1 cellular context compared by ENCODE assay signal in the genomic region with DNA sequence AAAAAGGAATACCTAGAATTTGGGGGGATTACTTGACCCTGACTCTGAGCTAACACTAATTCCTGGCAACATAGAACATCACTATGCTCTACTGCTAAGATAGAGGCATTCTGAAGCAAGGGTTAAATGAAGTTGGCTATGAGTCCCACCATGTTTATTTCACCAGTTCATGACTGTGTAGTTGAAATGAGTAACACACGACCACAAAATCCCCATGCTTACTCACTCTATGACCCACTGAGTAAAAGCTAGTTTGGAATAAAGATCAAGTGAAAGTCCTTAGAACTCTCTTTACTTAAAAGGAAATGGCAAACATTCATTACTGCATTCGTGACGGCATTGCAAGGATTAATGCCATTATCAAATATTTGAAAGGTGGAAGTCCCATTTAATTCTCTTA.
TF ChIP-seq lines count a peak whose summit lies in the region.

No MANE protein-coding gene starts in this region.

TF ChIP-seq in GM12878, 131 proteins besides CTCF, POLR2A, EP300 and RAD21:
- TF ChIP-seq, protein P1, sequence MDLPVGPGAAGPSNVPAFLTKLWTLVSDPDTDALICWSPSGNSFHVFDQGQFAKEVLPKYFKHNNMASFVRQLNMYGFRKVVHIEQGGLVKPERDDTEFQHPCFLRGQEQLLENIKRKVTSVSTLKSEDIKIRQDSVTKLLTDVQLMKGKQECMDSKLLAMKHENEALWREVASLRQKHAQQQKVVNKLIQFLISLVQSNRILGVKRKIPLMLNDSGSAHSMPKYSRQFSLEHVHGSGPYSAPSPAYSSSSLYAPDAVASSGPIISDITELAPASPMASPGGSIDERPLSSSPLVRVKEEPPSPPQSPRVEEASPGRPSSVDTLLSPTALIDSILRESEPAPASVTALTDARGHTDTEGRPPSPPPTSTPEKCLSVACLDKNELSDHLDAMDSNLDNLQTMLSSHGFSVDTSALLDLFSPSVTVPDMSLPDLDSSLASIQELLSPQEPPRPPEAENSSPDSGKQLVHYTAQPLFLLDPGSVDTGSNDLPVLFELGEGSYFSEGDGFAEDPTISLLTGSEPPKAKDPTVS (IDR thresholded peaks at IDR 0.05; ENCODE audit: low read depth, low read length), result no peak
- TF ChIP-seq KLF5 (IDR thresholded peaks at IDR 0.05; ENCODE audit: partially characterized antibody), result no peak
- no peak for TF ChIP-seq RAD51 (IDR thresholded peaks at IDR 0.05)
- no peak for TF ChIP-seq MYB (IDR thresholded peaks at IDR 0.05; ENCODE audit: borderline replicate concordance, low read depth, low read length)
- TF ChIP-seq, protein P2, sequence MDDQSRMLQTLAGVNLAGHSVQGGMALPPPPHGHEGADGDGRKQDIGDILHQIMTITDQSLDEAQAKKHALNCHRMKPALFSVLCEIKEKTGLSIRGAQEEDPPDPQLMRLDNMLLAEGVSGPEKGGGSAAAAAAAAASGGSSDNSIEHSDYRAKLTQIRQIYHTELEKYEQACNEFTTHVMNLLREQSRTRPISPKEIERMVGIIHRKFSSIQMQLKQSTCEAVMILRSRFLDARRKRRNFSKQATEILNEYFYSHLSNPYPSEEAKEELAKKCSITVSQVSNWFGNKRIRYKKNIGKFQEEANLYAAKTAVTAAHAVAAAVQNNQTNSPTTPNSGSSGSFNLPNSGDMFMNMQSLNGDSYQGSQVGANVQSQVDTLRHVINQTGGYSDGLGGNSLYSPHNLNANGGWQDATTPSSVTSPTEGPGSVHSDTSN (IDR thresholded peaks at IDR 0.05; ENCODE audit: insufficient replicate concordance, low read depth, low read length), result no peak
- TF ChIP-seq, protein P3, sequence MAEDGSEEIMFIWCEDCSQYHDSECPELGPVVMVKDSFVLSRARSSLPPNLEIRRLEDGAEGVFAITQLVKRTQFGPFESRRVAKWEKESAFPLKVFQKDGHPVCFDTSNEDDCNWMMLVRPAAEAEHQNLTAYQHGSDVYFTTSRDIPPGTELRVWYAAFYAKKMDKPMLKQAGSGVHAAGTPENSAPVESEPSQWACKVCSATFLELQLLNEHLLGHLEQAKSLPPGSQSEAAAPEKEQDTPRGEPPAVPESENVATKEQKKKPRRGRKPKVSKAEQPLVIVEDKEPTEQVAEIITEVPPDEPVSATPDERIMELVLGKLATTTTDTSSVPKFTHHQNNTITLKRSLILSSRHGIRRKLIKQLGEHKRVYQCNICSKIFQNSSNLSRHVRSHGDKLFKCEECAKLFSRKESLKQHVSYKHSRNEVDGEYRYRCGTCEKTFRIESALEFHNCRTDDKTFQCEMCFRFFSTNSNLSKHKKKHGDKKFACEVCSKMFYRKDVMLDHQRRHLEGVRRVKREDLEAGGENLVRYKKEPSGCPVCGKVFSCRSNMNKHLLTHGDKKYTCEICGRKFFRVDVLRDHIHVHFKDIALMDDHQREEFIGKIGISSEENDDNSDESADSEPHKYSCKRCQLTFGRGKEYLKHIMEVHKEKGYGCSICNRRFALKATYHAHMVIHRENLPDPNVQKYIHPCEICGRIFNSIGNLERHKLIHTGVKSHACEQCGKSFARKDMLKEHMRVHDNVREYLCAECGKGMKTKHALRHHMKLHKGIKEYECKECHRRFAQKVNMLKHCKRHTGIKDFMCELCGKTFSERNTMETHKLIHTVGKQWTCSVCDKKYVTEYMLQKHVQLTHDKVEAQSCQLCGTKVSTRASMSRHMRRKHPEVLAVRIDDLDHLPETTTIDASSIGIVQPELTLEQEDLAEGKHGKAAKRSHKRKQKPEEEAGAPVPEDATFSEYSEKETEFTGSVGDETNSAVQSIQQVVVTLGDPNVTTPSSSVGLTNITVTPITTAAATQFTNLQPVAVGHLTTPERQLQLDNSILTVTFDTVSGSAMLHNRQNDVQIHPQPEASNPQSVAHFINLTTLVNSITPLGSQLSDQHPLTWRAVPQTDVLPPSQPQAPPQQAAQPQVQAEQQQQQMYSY (CRISPR knock-in tag; IDR thresholded peaks at IDR 0.05), result no peak
- TF ChIP-seq HCFC1 (IDR thresholded peaks at IDR 0.05; ENCODE audit: low read length), result no peak
- TF ChIP-seq, protein P4, sequence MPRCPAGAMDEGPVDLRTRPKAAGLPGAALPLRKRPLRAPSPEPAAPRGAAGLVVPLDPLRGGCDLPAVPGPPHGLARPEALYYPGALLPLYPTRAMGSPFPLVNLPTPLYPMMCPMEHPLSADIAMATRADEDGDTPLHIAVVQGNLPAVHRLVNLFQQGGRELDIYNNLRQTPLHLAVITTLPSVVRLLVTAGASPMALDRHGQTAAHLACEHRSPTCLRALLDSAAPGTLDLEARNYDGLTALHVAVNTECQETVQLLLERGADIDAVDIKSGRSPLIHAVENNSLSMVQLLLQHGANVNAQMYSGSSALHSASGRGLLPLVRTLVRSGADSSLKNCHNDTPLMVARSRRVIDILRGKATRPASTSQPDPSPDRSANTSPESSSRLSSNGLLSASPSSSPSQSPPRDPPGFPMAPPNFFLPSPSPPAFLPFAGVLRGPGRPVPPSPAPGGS (IDR thresholded peaks at IDR 0.05; ENCODE audit: borderline replicate concordance, insufficient read depth, low read depth, low read length, poor library complexity, severe bottlenecking), result no peak
- TF ChIP-seq MTA2 (IDR thresholded peaks at IDR 0.05; ENCODE audit: low read depth), result no peak
- TF ChIP-seq CBX5 (IDR thresholded peaks at IDR 0.05; ENCODE audit: low read depth), result no peak
- TF ChIP-seq STAT3 (IDR thresholded peaks at IDR 0.05; ENCODE audit: low read depth, low read length), result no peak
- peak; percentile 69 for TF ChIP-seq RUNX3 (IDR thresholded peaks at IDR 0.05; ENCODE audit: low read length)
- 0 out of 2 replicates have a peak, but pooled peaks have one; percentile 26 for TF ChIP-seq BCL11A (IDR thresholded peaks at IDR 0.05; ENCODE audit: low read depth, low read length)
- no peak for TF ChIP-seq MEF2B (IDR thresholded peaks at IDR 0.05; ENCODE audit: partially characterized antibody, poor library complexity, severe bottlenecking)
- TF ChIP-seq, protein P5, sequence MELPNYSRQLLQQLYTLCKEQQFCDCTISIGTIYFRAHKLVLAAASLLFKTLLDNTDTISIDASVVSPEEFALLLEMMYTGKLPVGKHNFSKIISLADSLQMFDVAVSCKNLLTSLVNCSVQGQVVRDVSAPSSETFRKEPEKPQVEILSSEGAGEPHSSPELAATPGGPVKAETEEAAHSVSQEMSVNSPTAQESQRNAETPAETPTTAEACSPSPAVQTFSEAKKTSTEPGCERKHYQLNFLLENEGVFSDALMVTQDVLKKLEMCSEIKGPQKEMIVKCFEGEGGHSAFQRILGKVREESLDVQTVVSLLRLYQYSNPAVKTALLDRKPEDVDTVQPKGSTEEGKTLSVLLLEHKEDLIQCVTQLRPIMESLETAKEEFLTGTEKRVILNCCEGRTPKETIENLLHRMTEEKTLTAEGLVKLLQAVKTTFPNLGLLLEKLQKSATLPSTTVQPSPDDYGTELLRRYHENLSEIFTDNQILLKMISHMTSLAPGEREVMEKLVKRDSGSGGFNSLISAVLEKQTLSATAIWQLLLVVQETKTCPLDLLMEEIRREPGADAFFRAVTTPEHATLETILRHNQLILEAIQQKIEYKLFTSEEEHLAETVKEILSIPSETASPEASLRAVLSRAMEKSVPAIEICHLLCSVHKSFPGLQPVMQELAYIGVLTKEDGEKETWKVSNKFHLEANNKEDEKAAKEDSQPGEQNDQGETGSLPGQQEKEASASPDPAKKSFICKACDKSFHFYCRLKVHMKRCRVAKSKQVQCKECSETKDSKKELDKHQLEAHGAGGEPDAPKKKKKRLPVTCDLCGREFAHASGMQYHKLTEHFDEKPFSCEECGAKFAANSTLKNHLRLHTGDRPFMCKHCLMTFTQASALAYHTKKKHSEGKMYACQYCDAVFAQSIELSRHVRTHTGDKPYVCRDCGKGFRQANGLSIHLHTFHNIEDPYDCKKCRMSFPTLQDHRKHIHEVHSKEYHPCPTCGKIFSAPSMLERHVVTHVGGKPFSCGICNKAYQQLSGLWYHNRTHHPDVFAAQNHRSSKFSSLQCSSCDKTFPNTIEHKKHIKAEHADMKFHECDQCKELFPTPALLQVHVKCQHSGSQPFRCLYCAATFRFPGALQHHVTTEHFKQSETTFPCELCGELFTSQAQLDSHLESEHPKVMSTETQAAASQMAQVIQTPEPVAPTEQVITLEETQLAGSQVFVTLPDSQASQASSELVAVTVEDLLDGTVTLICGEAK (IDR thresholded peaks at IDR 0.05; ENCODE audit: borderline replicate concordance), result no peak
- TF ChIP-seq, protein P6, sequence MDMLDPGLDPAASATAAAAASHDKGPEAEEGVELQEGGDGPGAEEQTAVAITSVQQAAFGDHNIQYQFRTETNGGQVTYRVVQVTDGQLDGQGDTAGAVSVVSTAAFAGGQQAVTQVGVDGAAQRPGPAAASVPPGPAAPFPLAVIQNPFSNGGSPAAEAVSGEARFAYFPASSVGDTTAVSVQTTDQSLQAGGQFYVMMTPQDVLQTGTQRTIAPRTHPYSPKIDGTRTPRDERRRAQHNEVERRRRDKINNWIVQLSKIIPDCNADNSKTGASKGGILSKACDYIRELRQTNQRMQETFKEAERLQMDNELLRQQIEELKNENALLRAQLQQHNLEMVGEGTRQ (IDR thresholded peaks at IDR 0.05; ENCODE audit: borderline replicate concordance, low read depth, low read length), result no peak
- TF ChIP-seq, protein P7, sequence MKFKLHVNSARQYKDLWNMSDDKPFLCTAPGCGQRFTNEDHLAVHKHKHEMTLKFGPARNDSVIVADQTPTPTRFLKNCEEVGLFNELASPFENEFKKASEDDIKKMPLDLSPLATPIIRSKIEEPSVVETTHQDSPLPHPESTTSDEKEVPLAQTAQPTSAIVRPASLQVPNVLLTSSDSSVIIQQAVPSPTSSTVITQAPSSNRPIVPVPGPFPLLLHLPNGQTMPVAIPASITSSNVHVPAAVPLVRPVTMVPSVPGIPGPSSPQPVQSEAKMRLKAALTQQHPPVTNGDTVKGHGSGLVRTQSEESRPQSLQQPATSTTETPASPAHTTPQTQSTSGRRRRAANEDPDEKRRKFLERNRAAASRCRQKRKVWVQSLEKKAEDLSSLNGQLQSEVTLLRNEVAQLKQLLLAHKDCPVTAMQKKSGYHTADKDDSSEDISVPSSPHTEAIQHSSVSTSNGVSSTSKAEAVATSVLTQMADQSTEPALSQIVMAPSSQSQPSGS (IDR thresholded peaks at IDR 0.05; ENCODE audit: low read length), result 0 out of 2 replicates have a peak, but pooled peaks have one; percentile 20
- TF ChIP-seq, protein P8, sequence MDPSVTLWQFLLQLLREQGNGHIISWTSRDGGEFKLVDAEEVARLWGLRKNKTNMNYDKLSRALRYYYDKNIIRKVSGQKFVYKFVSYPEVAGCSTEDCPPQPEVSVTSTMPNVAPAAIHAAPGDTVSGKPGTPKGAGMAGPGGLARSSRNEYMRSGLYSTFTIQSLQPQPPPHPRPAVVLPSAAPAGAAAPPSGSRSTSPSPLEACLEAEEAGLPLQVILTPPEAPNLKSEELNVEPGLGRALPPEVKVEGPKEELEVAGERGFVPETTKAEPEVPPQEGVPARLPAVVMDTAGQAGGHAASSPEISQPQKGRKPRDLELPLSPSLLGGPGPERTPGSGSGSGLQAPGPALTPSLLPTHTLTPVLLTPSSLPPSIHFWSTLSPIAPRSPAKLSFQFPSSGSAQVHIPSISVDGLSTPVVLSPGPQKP (IDR thresholded peaks at IDR 0.05; ENCODE audit: low read depth, low read length), result no peak
- TF ChIP-seq, protein P9, sequence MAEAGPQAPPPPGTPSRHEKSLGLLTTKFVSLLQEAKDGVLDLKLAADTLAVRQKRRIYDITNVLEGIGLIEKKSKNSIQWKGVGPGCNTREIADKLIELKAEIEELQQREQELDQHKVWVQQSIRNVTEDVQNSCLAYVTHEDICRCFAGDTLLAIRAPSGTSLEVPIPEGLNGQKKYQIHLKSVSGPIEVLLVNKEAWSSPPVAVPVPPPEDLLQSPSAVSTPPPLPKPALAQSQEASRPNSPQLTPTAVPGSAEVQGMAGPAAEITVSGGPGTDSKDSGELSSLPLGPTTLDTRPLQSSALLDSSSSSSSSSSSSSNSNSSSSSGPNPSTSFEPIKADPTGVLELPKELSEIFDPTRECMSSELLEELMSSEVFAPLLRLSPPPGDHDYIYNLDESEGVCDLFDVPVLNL (IDR thresholded peaks at IDR 0.05; ENCODE audit: low read depth, low read length), result no peak
- TF ChIP-seq JUNB (IDR thresholded peaks at IDR 0.05), result peak; percentile 78
- no peak for TF ChIP-seq CHD4 (IDR thresholded peaks at IDR 0.05)
